In the genomic region with DNA sequence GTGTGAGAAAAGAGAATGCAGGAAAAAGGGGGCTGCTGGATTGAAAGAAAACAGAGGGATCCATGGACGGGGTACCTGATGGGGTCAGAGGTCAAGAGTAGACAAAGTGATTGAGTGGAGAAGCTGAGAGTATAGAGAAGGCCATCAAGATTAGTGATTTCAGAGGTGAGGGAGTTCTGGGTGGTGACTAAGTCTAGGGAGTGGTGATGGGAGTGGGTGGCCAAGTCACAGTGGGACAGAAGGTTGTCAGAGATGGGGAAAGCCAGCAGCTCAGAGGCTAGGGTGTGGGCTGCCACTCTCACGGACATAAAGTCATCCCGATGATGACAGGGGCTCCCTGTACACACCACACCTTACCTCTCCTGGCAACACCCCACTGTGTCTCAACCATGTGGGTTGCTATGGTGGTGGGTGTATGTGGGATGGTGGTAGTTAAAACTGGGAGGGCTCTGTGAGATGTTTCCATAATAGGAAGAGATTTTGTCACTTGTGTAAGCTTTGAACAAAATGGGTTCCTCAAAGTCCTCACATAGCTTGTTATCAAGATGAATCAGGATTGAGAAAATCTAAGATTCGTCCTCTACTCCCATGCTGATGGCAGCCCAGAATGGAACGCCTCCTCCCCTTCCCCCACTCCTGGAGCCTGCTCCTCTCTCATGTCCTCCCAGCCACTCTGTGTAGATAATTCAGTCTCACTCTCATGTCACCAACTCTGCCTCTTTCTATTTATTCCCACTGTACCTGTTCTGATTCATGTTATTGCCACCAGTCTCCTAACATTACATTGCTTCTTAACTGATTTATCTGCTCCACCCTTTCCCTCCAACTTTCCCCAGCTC, we compare ENCODE assay signal across 1 cellular context.
TF ChIP-seq lines count a peak whose summit lies in the region.

No MANE protein-coding gene starts in this region.

TF ChIP-seq in K562, 482 proteins besides CTCF, POLR2A, EP300 and RAD21 (continued from another document and continues in another):
- TF ChIP-seq, protein P1, sequence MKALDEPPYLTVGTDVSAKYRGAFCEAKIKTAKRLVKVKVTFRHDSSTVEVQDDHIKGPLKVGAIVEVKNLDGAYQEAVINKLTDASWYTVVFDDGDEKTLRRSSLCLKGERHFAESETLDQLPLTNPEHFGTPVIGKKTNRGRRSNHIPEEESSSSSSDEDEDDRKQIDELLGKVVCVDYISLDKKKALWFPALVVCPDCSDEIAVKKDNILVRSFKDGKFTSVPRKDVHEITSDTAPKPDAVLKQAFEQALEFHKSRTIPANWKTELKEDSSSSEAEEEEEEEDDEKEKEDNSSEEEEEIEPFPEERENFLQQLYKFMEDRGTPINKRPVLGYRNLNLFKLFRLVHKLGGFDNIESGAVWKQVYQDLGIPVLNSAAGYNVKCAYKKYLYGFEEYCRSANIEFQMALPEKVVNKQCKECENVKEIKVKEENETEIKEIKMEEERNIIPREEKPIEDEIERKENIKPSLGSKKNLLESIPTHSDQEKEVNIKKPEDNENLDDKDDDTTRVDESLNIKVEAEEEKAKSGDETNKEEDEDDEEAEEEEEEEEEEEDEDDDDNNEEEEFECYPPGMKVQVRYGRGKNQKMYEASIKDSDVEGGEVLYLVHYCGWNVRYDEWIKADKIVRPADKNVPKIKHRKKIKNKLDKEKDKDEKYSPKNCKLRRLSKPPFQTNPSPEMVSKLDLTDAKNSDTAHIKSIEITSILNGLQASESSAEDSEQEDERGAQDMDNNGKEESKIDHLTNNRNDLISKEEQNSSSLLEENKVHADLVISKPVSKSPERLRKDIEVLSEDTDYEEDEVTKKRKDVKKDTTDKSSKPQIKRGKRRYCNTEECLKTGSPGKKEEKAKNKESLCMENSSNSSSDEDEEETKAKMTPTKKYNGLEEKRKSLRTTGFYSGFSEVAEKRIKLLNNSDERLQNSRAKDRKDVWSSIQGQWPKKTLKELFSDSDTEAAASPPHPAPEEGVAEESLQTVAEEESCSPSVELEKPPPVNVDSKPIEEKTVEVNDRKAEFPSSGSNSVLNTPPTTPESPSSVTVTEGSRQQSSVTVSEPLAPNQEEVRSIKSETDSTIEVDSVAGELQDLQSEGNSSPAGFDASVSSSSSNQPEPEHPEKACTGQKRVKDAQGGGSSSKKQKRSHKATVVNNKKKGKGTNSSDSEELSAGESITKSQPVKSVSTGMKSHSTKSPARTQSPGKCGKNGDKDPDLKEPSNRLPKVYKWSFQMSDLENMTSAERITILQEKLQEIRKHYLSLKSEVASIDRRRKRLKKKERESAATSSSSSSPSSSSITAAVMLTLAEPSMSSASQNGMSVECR (CRISPR knock-in tag; IDR thresholded peaks at IDR 0.05), result peak; percentile 3; the same call in 1 of the 2 replicates
- TF ChIP-seq RBM39 (optimal IDR thresholded peaks at IDR 0.05; ENCODE audit: low read depth, low read length) (no peak), GTF2E2 (tag; IDR thresholded peaks at IDR 0.05) (no peak), DACH1 (IDR thresholded peaks at IDR 0.05; ENCODE audit: partially characterized antibody) (peak; percentile 54), SMARCA4 (IDR thresholded peaks at IDR 0.05) (peak; percentile 12; the same call in 1 of the 2 replicates), NR2C1 (IDR thresholded peaks at IDR 0.05) (peak; percentile 76), NR2C1 (tag; IDR thresholded peaks at IDR 0.05) (peak; percentile 79), HDAC1 (IDR thresholded peaks at IDR 0.05) (peak in 1 of 2 experiments; percentile 64; a peak in 2 of 4 replicates), GATAD2B (IDR thresholded peaks at IDR 0.05; ENCODE audit: borderline replicate concordance) (no peak), SRSF3 (IDR thresholded peaks at IDR 0.05; ENCODE audit: insufficient read depth, low read length) (no peak), CTBP1 (IDR thresholded peaks at IDR 0.05; ENCODE audit: borderline replicate concordance) (0 out of 2 replicates have a peak, but pooled peaks have one; percentile 11), KDM1A (IDR thresholded peaks at IDR 0.05) (peak; percentile 90 to 91), ZNF75A (CRISPR knock-in tag; IDR thresholded peaks at IDR 0.05) (no peak), CEBPG (CRISPR knock-in tag; IDR thresholded peaks at IDR 0.05) (no peak), CEBPG (tag; conservative IDR thresholded peaks at IDR 0.05 in 1 of 2, IDR thresholded peaks at IDR 0.05 in 1 of 2) (0 out of 4 replicates have a peak, but pooled peaks of 1 of the 2 experiments have one; percentile 9), CBFA2T3 (IDR thresholded peaks at IDR 0.05) (peak; percentile 82), ZNF778 (CRISPR knock-in tag; IDR thresholded peaks at IDR 0.05) (no peak), NCOR1 (IDR thresholded peaks at IDR 0.05) (peak; percentile 44; the same call in 1 of the 2 replicates), TARDBP (IDR thresholded peaks at IDR 0.05) (no peak), DPF2 (IDR thresholded peaks at IDR 0.05) (peak; percentile 28; the same call in 1 of the 2 replicates), ARHGAP35 (IDR thresholded peaks at IDR 0.05; ENCODE audit: partially characterized antibody) (peak; percentile 6), KLF1 (tag; IDR thresholded peaks at IDR 0.05) (no peak), NR2C2 (CRISPR knock-in tag; IDR thresholded peaks at IDR 0.05) (no peak), NR2C2 (tag; IDR thresholded peaks at IDR 0.05) (peak; percentile 77), ZBTB7A (IDR thresholded peaks at IDR 0.05; ENCODE audit: borderline replicate concordance, control insufficient read depth, low read depth, low read length) (peak; percentile 28; the same call in 1 of the 2 replicates), EGR1 (conservative IDR thresholded peaks at IDR 0.05) (peak; percentile 97), NFE2 (IDR thresholded peaks at IDR 0.05; ENCODE audit: low read depth) (peak; percentile 58; the same call in 1 of the 2 replicates), CREM (IDR thresholded peaks at IDR 0.05; ENCODE audit: low read depth) (peak; percentile 40; the same call in 1 of the 2 replicates), MEIS2 (IDR thresholded peaks at IDR 0.05; ENCODE audit: partially characterized antibody) (peak; percentile 41), CBFA2T2 (conservative IDR thresholded peaks at IDR 0.05) (peak; percentile 67), ZNF695 (CRISPR knock-in tag; IDR thresholded peaks at IDR 0.05) (no peak), ZNF830 (CRISPR knock-in tag; IDR thresholded peaks at IDR 0.05) (no peak), EHMT2 (IDR thresholded peaks at IDR 0.05) (peak; percentile 72; the same call in 1 of the 2 replicates), MAFF (IDR thresholded peaks at IDR 0.05; ENCODE audit: low read length) (no peak)
- TF ChIP-seq, protein P2, sequence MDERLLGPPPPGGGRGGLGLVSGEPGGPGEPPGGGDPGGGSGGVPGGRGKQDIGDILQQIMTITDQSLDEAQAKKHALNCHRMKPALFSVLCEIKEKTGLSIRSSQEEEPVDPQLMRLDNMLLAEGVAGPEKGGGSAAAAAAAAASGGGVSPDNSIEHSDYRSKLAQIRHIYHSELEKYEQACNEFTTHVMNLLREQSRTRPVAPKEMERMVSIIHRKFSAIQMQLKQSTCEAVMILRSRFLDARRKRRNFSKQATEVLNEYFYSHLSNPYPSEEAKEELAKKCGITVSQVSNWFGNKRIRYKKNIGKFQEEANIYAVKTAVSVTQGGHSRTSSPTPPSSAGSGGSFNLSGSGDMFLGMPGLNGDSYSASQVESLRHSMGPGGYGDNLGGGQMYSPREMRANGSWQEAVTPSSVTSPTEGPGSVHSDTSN (CRISPR knock-in tag; IDR thresholded peaks at IDR 0.05; ENCODE audit: low read depth), result no peak
- TF ChIP-seq, protein P2 (tag; conservative IDR thresholded peaks at IDR 0.05; ENCODE audit: low read depth), result peak; percentile 5; the same call in 1 of the 2 replicates
- TF ChIP-seq, protein P3, sequence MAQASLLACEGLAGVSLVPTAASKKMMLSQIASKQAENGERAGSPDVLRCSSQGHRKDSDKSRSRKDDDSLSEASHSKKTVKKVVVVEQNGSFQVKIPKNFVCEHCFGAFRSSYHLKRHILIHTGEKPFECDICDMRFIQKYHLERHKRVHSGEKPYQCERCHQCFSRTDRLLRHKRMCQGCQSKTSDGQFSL (CRISPR knock-in tag; IDR thresholded peaks at IDR 0.05), result no peak
- TF ChIP-seq, protein P3 (tag; IDR thresholded peaks at IDR 0.05), result no peak
- TF ChIP-seq, protein P4, sequence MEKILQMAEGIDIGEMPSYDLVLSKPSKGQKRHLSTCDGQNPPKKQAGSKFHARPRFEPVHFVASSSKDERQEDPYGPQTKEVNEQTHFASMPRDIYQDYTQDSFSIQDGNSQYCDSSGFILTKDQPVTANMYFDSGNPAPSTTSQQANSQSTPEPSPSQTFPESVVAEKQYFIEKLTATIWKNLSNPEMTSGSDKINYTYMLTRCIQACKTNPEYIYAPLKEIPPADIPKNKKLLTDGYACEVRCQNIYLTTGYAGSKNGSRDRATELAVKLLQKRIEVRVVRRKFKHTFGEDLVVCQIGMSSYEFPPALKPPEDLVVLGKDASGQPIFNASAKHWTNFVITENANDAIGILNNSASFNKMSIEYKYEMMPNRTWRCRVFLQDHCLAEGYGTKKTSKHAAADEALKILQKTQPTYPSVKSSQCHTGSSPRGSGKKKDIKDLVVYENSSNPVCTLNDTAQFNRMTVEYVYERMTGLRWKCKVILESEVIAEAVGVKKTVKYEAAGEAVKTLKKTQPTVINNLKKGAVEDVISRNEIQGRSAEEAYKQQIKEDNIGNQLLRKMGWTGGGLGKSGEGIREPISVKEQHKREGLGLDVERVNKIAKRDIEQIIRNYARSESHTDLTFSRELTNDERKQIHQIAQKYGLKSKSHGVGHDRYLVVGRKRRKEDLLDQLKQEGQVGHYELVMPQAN (IDR thresholded peaks at IDR 0.05; ENCODE audit: borderline replicate concordance), result no peak
- TF ChIP-seq, protein P5, sequence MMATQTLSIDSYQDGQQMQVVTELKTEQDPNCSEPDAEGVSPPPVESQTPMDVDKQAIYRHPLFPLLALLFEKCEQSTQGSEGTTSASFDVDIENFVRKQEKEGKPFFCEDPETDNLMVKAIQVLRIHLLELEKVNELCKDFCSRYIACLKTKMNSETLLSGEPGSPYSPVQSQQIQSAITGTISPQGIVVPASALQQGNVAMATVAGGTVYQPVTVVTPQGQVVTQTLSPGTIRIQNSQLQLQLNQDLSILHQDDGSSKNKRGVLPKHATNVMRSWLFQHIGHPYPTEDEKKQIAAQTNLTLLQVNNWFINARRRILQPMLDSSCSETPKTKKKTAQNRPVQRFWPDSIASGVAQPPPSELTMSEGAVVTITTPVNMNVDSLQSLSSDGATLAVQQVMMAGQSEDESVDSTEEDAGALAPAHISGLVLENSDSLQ (IDR thresholded peaks at IDR 0.05), result peak; percentile 56; the same call in 1 of the 2 replicates
- TF ChIP-seq, protein P6, sequence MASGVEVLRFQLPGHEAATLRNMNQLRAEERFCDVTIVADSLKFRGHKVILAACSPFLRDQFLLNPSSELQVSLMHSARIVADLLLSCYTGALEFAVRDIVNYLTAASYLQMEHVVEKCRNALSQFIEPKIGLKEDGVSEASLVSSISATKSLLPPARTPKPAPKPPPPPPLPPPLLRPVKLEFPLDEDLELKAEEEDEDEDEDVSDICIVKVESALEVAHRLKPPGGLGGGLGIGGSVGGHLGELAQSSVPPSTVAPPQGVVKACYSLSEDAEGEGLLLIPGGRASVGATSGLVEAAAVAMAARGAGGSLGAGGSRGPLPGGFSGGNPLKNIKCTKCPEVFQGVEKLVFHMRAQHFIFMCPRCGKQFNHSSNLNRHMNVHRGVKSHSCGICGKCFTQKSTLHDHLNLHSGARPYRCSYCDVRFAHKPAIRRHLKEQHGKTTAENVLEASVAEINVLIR (CRISPR knock-in tag; IDR thresholded peaks at IDR 0.05), result no peak
- TF ChIP-seq, protein P7, sequence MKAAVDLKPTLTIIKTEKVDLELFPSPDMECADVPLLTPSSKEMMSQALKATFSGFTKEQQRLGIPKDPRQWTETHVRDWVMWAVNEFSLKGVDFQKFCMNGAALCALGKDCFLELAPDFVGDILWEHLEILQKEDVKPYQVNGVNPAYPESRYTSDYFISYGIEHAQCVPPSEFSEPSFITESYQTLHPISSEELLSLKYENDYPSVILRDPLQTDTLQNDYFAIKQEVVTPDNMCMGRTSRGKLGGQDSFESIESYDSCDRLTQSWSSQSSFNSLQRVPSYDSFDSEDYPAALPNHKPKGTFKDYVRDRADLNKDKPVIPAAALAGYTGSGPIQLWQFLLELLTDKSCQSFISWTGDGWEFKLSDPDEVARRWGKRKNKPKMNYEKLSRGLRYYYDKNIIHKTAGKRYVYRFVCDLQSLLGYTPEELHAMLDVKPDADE (conservative IDR thresholded peaks at IDR 0.05; ENCODE audit: control insufficient read depth, low read depth, low read length), result 0 out of 2 replicates have a peak, but pooled peaks have one; percentile 26
- TF ChIP-seq, protein P8, sequence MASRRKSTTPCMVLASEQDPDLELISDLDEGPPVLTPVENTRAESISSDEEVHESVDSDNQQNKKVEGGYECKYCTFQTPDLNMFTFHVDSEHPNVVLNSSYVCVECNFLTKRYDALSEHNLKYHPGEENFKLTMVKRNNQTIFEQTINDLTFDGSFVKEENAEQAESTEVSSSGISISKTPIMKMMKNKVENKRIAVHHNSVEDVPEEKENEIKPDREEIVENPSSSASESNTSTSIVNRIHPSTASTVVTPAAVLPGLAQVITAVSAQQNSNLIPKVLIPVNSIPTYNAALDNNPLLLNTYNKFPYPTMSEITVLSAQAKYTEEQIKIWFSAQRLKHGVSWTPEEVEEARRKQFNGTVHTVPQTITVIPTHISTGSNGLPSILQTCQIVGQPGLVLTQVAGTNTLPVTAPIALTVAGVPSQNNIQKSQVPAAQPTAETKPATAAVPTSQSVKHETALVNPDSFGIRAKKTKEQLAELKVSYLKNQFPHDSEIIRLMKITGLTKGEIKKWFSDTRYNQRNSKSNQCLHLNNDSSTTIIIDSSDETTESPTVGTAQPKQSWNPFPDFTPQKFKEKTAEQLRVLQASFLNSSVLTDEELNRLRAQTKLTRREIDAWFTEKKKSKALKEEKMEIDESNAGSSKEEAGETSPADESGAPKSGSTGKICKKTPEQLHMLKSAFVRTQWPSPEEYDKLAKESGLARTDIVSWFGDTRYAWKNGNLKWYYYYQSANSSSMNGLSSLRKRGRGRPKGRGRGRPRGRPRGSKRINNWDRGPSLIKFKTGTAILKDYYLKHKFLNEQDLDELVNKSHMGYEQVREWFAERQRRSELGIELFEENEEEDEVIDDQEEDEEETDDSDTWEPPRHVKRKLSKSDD (conservative IDR thresholded peaks at IDR 0.05; ENCODE audit: low read length), result no peak
- TF ChIP-seq, protein P9, sequence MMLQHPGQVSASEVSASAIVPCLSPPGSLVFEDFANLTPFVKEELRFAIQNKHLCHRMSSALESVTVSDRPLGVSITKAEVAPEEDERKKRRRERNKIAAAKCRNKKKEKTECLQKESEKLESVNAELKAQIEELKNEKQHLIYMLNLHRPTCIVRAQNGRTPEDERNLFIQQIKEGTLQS (IDR thresholded peaks at IDR 0.05), result peak; percentile 65; the same call in 1 of the 2 replicates
- TF ChIP-seq, protein P9 (CRISPR knock-in tag; conservative IDR thresholded peaks at IDR 0.05), result no peak
